ENCODE assay signal across 1 cellular context in genomic region chr17:64786337-64786736, GRCh38.
TF ChIP-seq lines count a peak whose summit lies in the region.

No MANE protein-coding gene starts in this region.

TF ChIP-seq in GM23338, 12 proteins besides CTCF, POLR2A, EP300 and RAD21 (continued from another document):
- TF ChIP-seq ZNF462 (CRISPR knock-in tag; IDR thresholded peaks at IDR 0.05), result no peak
- TF ChIP-seq CREB1 (CRISPR knock-in tag; IDR thresholded peaks at IDR 0.05; ENCODE audit: low read depth), result no peak
- TF ChIP-seq JUNB (IDR thresholded peaks at IDR 0.05; ENCODE audit: unreplicated experiment), result no peak
- no peak for TF ChIP-seq POLR2AphosphoS5 (IDR thresholded peaks at IDR 0.05; ENCODE audit: low read depth)
- TF ChIP-seq ZNF331 (CRISPR knock-in tag; IDR thresholded peaks at IDR 0.05; ENCODE audit: low read depth), result no peak
TF ChIP-seq in GM23338: peak in this region for 0.
